1 cellular context compared by ENCODE assay signal in the genomic region with DNA sequence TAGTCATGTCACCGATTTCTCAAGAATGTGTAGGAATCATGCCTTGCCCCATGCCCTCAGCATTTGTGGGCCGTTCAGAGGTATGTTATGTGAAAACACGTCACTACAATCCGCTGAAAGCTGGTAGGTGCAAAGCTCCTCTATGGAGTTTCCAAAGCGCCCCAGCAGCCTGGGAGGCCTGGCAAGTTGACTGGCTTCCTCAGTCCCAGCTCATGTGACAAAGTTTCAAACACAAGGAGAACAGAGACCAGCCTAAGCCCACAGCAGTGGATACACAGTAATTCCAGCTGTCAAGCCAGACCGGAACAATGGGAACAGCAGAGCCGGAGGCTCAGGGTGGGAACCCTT.
TF ChIP-seq lines count a peak whose summit lies in the region.

No MANE protein-coding gene starts in this region.

TF ChIP-seq in HepG2, 621 proteins besides CTCF, POLR2A, EP300 and RAD21:
- TF ChIP-seq, protein P1, sequence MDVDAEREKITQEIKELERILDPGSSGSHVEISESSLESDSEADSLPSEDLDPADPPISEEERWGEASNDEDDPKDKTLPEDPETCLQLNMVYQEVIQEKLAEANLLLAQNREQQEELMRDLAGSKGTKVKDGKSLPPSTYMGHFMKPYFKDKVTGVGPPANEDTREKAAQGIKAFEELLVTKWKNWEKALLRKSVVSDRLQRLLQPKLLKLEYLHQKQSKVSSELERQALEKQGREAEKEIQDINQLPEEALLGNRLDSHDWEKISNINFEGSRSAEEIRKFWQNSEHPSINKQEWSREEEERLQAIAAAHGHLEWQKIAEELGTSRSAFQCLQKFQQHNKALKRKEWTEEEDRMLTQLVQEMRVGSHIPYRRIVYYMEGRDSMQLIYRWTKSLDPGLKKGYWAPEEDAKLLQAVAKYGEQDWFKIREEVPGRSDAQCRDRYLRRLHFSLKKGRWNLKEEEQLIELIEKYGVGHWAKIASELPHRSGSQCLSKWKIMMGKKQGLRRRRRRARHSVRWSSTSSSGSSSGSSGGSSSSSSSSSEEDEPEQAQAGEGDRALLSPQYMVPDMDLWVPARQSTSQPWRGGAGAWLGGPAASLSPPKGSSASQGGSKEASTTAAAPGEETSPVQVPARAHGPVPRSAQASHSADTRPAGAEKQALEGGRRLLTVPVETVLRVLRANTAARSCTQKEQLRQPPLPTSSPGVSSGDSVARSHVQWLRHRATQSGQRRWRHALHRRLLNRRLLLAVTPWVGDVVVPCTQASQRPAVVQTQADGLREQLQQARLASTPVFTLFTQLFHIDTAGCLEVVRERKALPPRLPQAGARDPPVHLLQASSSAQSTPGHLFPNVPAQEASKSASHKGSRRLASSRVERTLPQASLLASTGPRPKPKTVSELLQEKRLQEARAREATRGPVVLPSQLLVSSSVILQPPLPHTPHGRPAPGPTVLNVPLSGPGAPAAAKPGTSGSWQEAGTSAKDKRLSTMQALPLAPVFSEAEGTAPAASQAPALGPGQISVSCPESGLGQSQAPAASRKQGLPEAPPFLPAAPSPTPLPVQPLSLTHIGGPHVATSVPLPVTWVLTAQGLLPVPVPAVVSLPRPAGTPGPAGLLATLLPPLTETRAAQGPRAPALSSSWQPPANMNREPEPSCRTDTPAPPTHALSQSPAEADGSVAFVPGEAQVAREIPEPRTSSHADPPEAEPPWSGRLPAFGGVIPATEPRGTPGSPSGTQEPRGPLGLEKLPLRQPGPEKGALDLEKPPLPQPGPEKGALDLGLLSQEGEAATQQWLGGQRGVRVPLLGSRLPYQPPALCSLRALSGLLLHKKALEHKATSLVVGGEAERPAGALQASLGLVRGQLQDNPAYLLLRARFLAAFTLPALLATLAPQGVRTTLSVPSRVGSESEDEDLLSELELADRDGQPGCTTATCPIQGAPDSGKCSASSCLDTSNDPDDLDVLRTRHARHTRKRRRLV (CRISPR knock-in tag; IDR thresholded peaks at IDR 0.05), result no peak
- TF ChIP-seq ZNF496 (CRISPR knock-in tag; IDR thresholded peaks at IDR 0.05; ENCODE audit: insufficient replicate concordance) (no peak), ZSCAN20 (CRISPR knock-in tag; IDR thresholded peaks at IDR 0.05; ENCODE audit: borderline replicate concordance) (no peak), HOXA5 (CRISPR knock-in tag; IDR thresholded peaks at IDR 0.05) (no peak), ZBTB1 (CRISPR knock-in tag; IDR thresholded peaks at IDR 0.05; ENCODE audit: borderline replicate concordance) (no peak), BRD4 (CRISPR knock-in tag; IDR thresholded peaks at IDR 0.05) (no peak)
- TF ChIP-seq, protein P2, sequence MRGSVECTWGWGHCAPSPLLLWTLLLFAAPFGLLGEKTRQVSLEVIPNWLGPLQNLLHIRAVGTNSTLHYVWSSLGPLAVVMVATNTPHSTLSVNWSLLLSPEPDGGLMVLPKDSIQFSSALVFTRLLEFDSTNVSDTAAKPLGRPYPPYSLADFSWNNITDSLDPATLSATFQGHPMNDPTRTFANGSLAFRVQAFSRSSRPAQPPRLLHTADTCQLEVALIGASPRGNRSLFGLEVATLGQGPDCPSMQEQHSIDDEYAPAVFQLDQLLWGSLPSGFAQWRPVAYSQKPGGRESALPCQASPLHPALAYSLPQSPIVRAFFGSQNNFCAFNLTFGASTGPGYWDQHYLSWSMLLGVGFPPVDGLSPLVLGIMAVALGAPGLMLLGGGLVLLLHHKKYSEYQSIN (CRISPR knock-in tag; IDR thresholded peaks at IDR 0.05; ENCODE audit: borderline replicate concordance), result no peak
- TF ChIP-seq, protein P3, sequence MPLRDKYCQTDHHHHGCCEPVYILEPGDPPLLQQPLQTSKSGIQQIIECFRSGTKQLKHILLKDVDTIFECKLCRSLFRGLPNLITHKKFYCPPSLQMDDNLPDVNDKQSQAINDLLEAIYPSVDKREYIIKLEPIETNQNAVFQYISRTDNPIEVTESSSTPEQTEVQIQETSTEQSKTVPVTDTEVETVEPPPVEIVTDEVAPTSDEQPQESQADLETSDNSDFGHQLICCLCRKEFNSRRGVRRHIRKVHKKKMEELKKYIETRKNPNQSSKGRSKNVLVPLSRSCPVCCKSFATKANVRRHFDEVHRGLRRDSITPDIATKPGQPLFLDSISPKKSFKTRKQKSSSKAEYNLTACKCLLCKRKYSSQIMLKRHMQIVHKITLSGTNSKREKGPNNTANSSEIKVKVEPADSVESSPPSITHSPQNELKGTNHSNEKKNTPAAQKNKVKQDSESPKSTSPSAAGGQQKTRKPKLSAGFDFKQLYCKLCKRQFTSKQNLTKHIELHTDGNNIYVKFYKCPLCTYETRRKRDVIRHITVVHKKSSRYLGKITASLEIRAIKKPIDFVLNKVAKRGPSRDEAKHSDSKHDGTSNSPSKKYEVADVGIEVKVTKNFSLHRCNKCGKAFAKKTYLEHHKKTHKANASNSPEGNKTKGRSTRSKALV (CRISPR knock-in tag; IDR thresholded peaks at IDR 0.05), result no peak
- TF ChIP-seq, protein P4, sequence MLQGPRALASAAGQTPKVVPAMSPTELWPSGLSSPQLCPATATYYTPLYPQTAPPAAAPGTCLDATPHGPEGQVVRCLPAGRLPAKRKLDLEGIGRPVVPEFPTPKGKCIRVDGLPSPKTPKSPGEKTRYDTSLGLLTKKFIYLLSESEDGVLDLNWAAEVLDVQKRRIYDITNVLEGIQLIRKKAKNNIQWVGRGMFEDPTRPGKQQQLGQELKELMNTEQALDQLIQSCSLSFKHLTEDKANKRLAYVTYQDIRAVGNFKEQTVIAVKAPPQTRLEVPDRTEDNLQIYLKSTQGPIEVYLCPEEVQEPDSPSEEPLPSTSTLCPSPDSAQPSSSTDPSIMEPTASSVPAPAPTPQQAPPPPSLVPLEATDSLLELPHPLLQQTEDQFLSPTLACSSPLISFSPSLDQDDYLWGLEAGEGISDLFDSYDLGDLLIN (CRISPR knock-in tag; IDR thresholded peaks at IDR 0.05; ENCODE audit: borderline replicate concordance), result no peak
TF ChIP-seq in HepG2: peak in this region for 0.
